Comparison of ENCODE assay signal across 15 cellular contexts in genomic region chr1:182281541-182281940, GRCh38.
A peak's percentile ranks its signal among the peaks of the same experiment; 100 is the strongest.
DNase-seq lines count a peak whose midpoint lies in the region; ATAC-seq and TF ChIP-seq lines count a peak whose summit lies in the region.
"Had no signal": no experiment of that assay in that cellular context is flagged by ENCODE, and none has a peak within 500 bp of the region (broad histone marks: within the 10 kb centered on the region; RNA-seq: fewer than 3 reads in every experiment).

No MANE protein-coding gene starts in this region.

- H3K4me3 Mint-ChIP-seq in H9 (no peak overlapping the region), chondrocyte (ENCODE audit: unreplicated experiment) (no peak overlapping the region)
- H3K4me3 Mint-ChIP-seq: activated B cell treated with CpG ODN at 0.5 μM for 24 hours, natural killer cell had no signal

- H3K27ac Mint-ChIP-seq in H9 = no peak overlapping the region; a peak in 1 of 7 replicates
- peak overlapping the region; percentile 34 for H3K27ac Mint-ChIP-seq in chondrocyte (ENCODE audit: unreplicated experiment)
- H3K27ac Mint-ChIP-seq: activated B cell treated with CpG ODN at 0.5 μM for 24 hours; activated T-helper 2 cell treated with anti-CD3 and anti-CD28 coated beads, Interferon-gamma antibody, Interleukin-2, Interleukin-4, amounts not matched to agents 10 μg/mL and 5 μg/mL and 100 μg/mL, durations not matched to agents 14 hours and 24 hours and 36 hours; natural killer cell had no signal

- H3K18ac ChIP-seq in H9 (ENCODE audit: insufficient read length, low read depth, low read length) = no peak overlapping the region

- POLR2A ChIA-PET in PC-3 (lab: Charles Lee; ENCODE audit: unreplicated experiment) = no interaction called here

- H3K4me2 ChIP-seq in H9 (ENCODE audit: insufficient read depth, insufficient read length, low read length) (no peak overlapping the region), PC-3 (ENCODE audit: low read length) (no peak overlapping the region)
- H3K4me2 ChIP-seq: BLaER1 had no signal

- no peak overlapping the region for H4K8ac ChIP-seq in H9 (replicated peaks; ENCODE audit: insufficient read length, low read depth, low read length)

- no peak overlapping the region for H2BK5ac ChIP-seq in H9 (ENCODE audit: insufficient read length, low read length)

- H3K9ac ChIP-seq in H9 (ENCODE audit: extremely low read depth, insufficient read length, low read length) = no peak overlapping the region
- H3K9ac ChIP-seq in PC-3 (ENCODE audit: low read length) = no peak overlapping the region
- H3K9ac ChIP-seq: BLaER1 had no signal

- no peak overlapping the region for H3K23ac ChIP-seq in H9 (ENCODE audit: insufficient read length, low read depth, low read length)

- no peak overlapping the region for H4K5ac ChIP-seq in H9 (ENCODE audit: insufficient read length, low read depth, low read length)

- no peak overlapping the region for H4K91ac ChIP-seq in H9 (ENCODE audit: insufficient read length, low read depth, low read length)

- no peaks in the 10 kb centered on the region for H3K79me1 ChIP-seq in H9 (ENCODE audit: insufficient read depth, low read depth, low read length, poor library complexity, severe bottlenecking)

- in situ Hi-C loops in gastrocnemius medialis (cut with MboI; ENCODE audit: low sequenced_read_pairs in 4 of 4) = no loop called here

- H3F3A ChIP-seq in PC-3 (ENCODE audit: low read length, unreplicated experiment) = no peaks in the 10 kb centered on the region

- BruUV-seq in PC-3 (replicated peaks; lab: Mats Ljungman, UMichigan) = no TSS peak

- H4K20me1 ChIP-seq in H9 (ENCODE audit: control insufficient read depth, insufficient read depth, insufficient read length) (no peaks in the 10 kb centered on the region), PC-3 (ENCODE audit: low read length) (no peaks in the 10 kb centered on the region)
- H4K20me1 ChIP-seq: BLaER1 had no signal

- no peak overlapping the region for H2BK12ac ChIP-seq in H9 (ENCODE audit: insufficient read length, low read depth, low read length)

- no peak for TF ChIP-seq POLR2A in gastrocnemius medialis (IDR thresholded peaks at IDR 0.05)

- H3K27me3 Mint-ChIP-seq in H9 (ENCODE audit: low read depth) = no peaks in the 10 kb centered on the region
- H3K27me3 Mint-ChIP-seq in chondrocyte (ENCODE audit: low read depth) = peaks cover 2% of the 10 kb centered on the region

- no peak overlapping the region for H2BK20ac ChIP-seq in H9 (ENCODE audit: low read depth, low read length, poor library complexity, severe bottlenecking)

- TF ChIP-seq CTCF in H9 (conservative IDR thresholded peaks at IDR 0.05) (peak; percentile 16; the same call in 1 of the 3 replicates), chondrocyte (IDR thresholded peaks at IDR 0.05) (no peak), gastrocnemius medialis (IDR thresholded peaks at IDR 0.05 in 4 of 5, conservative IDR thresholded peaks at IDR 0.05 in 1 of 5) (no peak), PC-3 (conservative IDR thresholded peaks at IDR 0.05; ENCODE audit: low read depth, low read length) (no peak), BE2C (IDR thresholded peaks at IDR 0.05; ENCODE audit: low read depth, low read length) (no peak)

- DNase-seq in H9 (no peak), chondrocyte (ENCODE audit: low spot score) (no peak), inferior parietal cortex (ENCODE audit: extremely low spot score) (peak; percentile 85), gastrocnemius medialis (no peak), PC-3 (no peak), BE2C (no peak), HCEC 1CT (no peak)
- DNase-seq: activated B cell treated with CpG ODN at 0.5 μM for 24 hours, esophagus squamous epithelium, natural killer cell, NCI-H2081 treated with DMSO at 0.1 percent for 48 hours, NCI-H748 treated with DMSO at 0.1 percent for 48 hours had no signal

- CTCF ChIA-PET in PC-3 (lab: Charles Lee) = no interaction called here

- H3K36me3 Mint-ChIP-seq in H9 (ENCODE audit: insufficient read depth in 1 of 3, low read depth in 3 of 3) = no peaks in the 10 kb centered on the region
- no peaks in the 10 kb centered on the region for H3K36me3 Mint-ChIP-seq in chondrocyte (ENCODE audit: low read depth)
- H3K36me3 Mint-ChIP-seq: natural killer cell had no signal

- intact Hi-C loops in gastrocnemius medialis (cut with DNase I; ENCODE audit: low total_unique reads) = no loop called here
- intact Hi-C loops in PC-3 (cut with micrococcal nuclease) = no loop called here

- no peak overlapping the region for H3K4ac ChIP-seq in H9 (ENCODE audit: low read depth, low read length)

- no peak overlapping the region for H3K27ac ChIP-seq in H9 (ENCODE audit: insufficient read length, low read depth, low read length)
- no peak overlapping the region for H3K27ac ChIP-seq in gastrocnemius medialis
- H3K27ac ChIP-seq in PC-3 (ENCODE audit: low read length) = no peak overlapping the region
- H3K27ac ChIP-seq: BLaER1, coronary artery, esophagus squamous epithelium had no signal

- peaks cover 0 to 5% of the 10 kb centered on the region in 2 experiments; a peak in 2 of 4 replicates for H3K4me1 Mint-ChIP-seq in H9
- H3K4me1 Mint-ChIP-seq in chondrocyte (ENCODE audit: low read depth) = no peaks in the 10 kb centered on the region
- H3K4me1 Mint-ChIP-seq: activated B cell treated with CpG ODN at 0.5 μM for 24 hours, natural killer cell had no signal

- WGBS in H9 (ENCODE audit: extremely low coverage, insufficient read length, low lambda C conversion rate) = no CpG with 5 or more reads among the region's 6 CpGs

- H3K36me3 ChIP-seq in gastrocnemius medialis = no peaks in the 10 kb centered on the region
- no peaks in the 10 kb centered on the region for H3K36me3 ChIP-seq in PC-3 (ENCODE audit: low read depth, low read length)
- no peaks in the 10 kb centered on the region for H3K36me3 ChIP-seq in BE2C
- H3K36me3 ChIP-seq: BLaER1, esophagus squamous epithelium had no signal

- no peaks in the 10 kb centered on the region for H3K23me2 ChIP-seq in H9 (ENCODE audit: insufficient read length, low read depth, low read length, poor library complexity, severe bottlenecking)

- peaks cover 2% of the 10 kb centered on the region for H3K4me1 ChIP-seq in H9 (ENCODE audit: insufficient read depth, low read length)
- no peaks in the 10 kb centered on the region for H3K4me1 ChIP-seq in gastrocnemius medialis
- no peaks in the 10 kb centered on the region for H3K4me1 ChIP-seq in PC-3 (ENCODE audit: insufficient read depth, low read length)
- no peaks in the 10 kb centered on the region for H3K4me1 ChIP-seq in BE2C
- H3K4me1 ChIP-seq: BLaER1, esophagus squamous epithelium had no signal

- H3K9me3 Mint-ChIP-seq in H9 = no peaks in the 10 kb centered on the region
- no peaks in the 10 kb centered on the region for H3K9me3 Mint-ChIP-seq in chondrocyte (ENCODE audit: low read depth)
- H3K9me3 Mint-ChIP-seq: activated B cell treated with CpG ODN at 0.5 μM for 24 hours; activated T-helper 2 cell treated with anti-CD3 and anti-CD28 coated beads, Interferon-gamma antibody, Interleukin-2, Interleukin-4, amounts not matched to agents 10 μg/mL and 5 μg/mL and 100 μg/mL, durations not matched to agents 14 hours and 24 hours and 36 hours; natural killer cell had no signal

- H3K79me2 ChIP-seq in H9 (ENCODE audit: insufficient read depth, low read length) = no peaks in the 10 kb centered on the region
- no peaks in the 10 kb centered on the region for H3K79me2 ChIP-seq in PC-3 (ENCODE audit: low read length)

- ATAC-seq in gastrocnemius medialis = peak; percentile 20 to 46
- no peak for ATAC-seq in PC-3
- ATAC-seq: natural killer cell had no signal

- H3K9me2 ChIP-seq in PC-3 (replicated peaks; ENCODE audit: low read length) = no peaks in the 10 kb centered on the region

- H3K14ac ChIP-seq in H9 (ENCODE audit: insufficient read depth, low read length) = no peak overlapping the region

- H2AFZ ChIP-seq in H9 (ENCODE audit: low read length) (no peak overlapping the region), PC-3 (ENCODE audit: low read length) (no peak overlapping the region)

- no peak overlapping the region for H2BK15ac ChIP-seq in H9 (ENCODE audit: low read depth, low read length)

- H3K4me3 ChIP-seq in gastrocnemius medialis (no peak overlapping the region), PC-3 (ENCODE audit: low read length) (no peak overlapping the region), BE2C (ENCODE audit: low read depth, low read length) (no peak overlapping the region)
- H3K4me3 ChIP-seq: BLaER1, coronary artery, esophagus squamous epithelium had no signal

- no peak overlapping the region for H3K56ac ChIP-seq in H9 (ENCODE audit: insufficient read length, low read depth, low read length)

- H2BK120ac ChIP-seq in H9 (ENCODE audit: low read depth, low read length, poor library complexity, severe bottlenecking) = no peak overlapping the region

- H3K27me3 ChIP-seq in H9 (ENCODE audit: insufficient read depth, low read length) (no peaks in the 10 kb centered on the region), gastrocnemius medialis (no peaks in the 10 kb centered on the region), PC-3 (ENCODE audit: low read length) (no peaks in the 10 kb centered on the region), BE2C (no peaks in the 10 kb centered on the region; the same call in 1 of the 2 replicates)
- H3K27me3 ChIP-seq: BLaER1, esophagus squamous epithelium had no signal

- H3T11ph ChIP-seq in H9 (ENCODE audit: low read length) = no peak overlapping the region

- no peak overlapping the region for H2AK5ac ChIP-seq in H9 (ENCODE audit: insufficient read length, low read length)

- H3K9me3 ChIP-seq in H9 (ENCODE audit: control insufficient read depth, low read depth, low read length) (no peaks in the 10 kb centered on the region), gastrocnemius medialis (no peaks in the 10 kb centered on the region), PC-3 (ENCODE audit: low read length) (no peaks in the 10 kb centered on the region), BE2C (no peaks in the 10 kb centered on the region)
- H3K9me3 ChIP-seq: BLaER1, esophagus squamous epithelium had no signal
